In genomic region chr20:728022-728944, GRCh38 we compare ENCODE assay signal across 1 cellular context.
TF ChIP-seq lines count a peak whose summit lies in the region.

No MANE protein-coding gene starts in this region.

TF ChIP-seq in H1, 55 proteins besides CTCF, POLR2A, EP300 and RAD21:
- peak; percentile 52 for TF ChIP-seq KDM4A (IDR thresholded peaks at IDR 0.05; ENCODE audit: low read depth, low read length, severe bottlenecking)
- no peak for TF ChIP-seq CHD1 (IDR thresholded peaks at IDR 0.05; ENCODE audit: low read depth, low read length)
- peak; percentile 59 for TF ChIP-seq ASH2L (IDR thresholded peaks at IDR 0.05; ENCODE audit: low read length)
- no peak for TF ChIP-seq ZNF274 (IDR thresholded peaks at IDR 0.05; ENCODE audit: borderline replicate concordance, extremely low read depth, low read length)
- peak; percentile 45; the same call in 1 of the 2 replicates for TF ChIP-seq YY1 (IDR thresholded peaks at IDR 0.05; ENCODE audit: low read depth, low read length)
- TF ChIP-seq TEAD4 (IDR thresholded peaks at IDR 0.05; ENCODE audit: low read depth, low read length): 0 out of 2 replicates have a peak, but pooled peaks have one; percentile 29
- 0 out of 2 replicates have a peak, but pooled peaks have one; percentile 31 for TF ChIP-seq PHF8 (conservative IDR thresholded peaks at IDR 0.05; ENCODE audit: low read depth, low read length)
- peak; percentile 60; the same call in 1 of the 2 replicates for TF ChIP-seq E2F6 (IDR thresholded peaks at IDR 0.05)
